ENCODE assay signal across 8 cellular contexts in the genomic region with DNA sequence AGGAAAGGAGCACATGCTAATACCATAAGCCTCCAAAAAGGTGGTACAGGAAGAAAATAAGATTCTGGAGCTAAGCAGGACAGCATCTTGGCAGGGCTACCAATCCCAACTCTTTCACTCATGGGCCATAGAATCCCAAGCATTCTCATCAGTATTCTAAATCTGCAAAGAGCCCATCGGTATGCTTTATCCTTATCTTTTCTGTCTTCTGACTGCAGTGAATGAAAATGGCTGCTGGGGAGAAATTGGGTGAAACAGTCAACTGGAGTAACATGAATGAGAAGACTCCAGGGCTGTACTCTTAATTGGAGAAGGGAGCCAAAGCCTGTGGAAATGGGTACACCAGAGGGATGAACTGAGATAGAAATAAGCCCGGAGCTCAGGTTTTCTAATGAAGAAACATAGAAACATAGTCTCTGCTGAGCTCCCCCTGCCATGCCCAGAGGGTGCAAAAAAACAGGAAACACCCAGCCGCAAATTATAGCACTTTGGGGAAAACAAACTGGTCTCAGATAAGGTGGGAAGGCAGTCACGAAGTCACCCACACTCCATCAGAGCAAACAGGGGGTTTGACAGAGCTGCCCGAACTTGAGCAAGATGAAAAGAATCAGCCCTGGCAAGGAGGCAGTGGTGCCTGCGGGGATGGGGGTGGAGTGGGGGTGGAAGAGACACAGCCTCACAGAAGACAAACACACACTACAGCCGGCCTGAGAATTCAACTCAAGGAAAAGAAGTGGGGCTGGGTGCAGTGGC. TPM values are rescaled to one million over a fixed set of nuclear protein-coding genes. Genes with fewer than 3 reads are reported as not detected.
DNase-seq lines count a peak whose midpoint lies in the region; ATAC-seq and TF ChIP-seq lines count a peak whose summit lies in the region.

No MANE protein-coding gene starts in this region.

- H3K9me3 Mint-ChIP-seq in activated CD4-positive, alpha-beta memory T cell treated with anti-CD3 and anti-CD28 coated beads for 36 hours, result no peaks in the 10 kb centered on the region
- H3K9me3 Mint-ChIP-seq in central memory CD8-positive, alpha-beta T cell, result peaks cover 10% of the 10 kb centered on the region

- intact Hi-C loops in activated CD4-positive, alpha-beta memory T cell treated with anti-CD3 and anti-CD28 coated beads for 36 hours (cut with micrococcal nuclease), result loop anchor here (2.0 to 5.0 kb wide), 2 partner anchors 45 to 154 kb away; a partner anchor contains a TSS
- intact Hi-C loops in Right ventricle myocardium inferior (cut with DNase I), result no loop called here

- no peak for TF ChIP-seq POLR2A in NB4 (IDR thresholded peaks at IDR 0.05; ENCODE audit: extremely low read depth, insufficient read length)

- H3K27me3 Mint-ChIP-seq in activated CD4-positive, alpha-beta memory T cell treated with anti-CD3 and anti-CD28 coated beads for 36 hours, result no peaks in the 10 kb centered on the region
- no peaks in the 10 kb centered on the region for H3K27me3 Mint-ChIP-seq in central memory CD8-positive, alpha-beta T cell

- H3K36me3 Mint-ChIP-seq in activated CD4-positive, alpha-beta memory T cell treated with anti-CD3 and anti-CD28 coated beads for 36 hours, result no peaks in the 10 kb centered on the region
- peaks cover 5% of the 10 kb centered on the region for H3K36me3 Mint-ChIP-seq in central memory CD8-positive, alpha-beta T cell (ENCODE audit: insufficient read depth)

- peak overlapping the region; percentile 83 for H3K27ac Mint-ChIP-seq in activated CD4-positive, alpha-beta memory T cell treated with anti-CD3 and anti-CD28 coated beads for 36 hours
- peak overlapping the region; percentile 90 for H3K27ac Mint-ChIP-seq in central memory CD8-positive, alpha-beta T cell (ENCODE audit: low read depth)

- no peak for TF ChIP-seq CTCF in NB4 (IDR thresholded peaks at IDR 0.05; ENCODE audit: low read depth, low read length)

- H3K4me3 ChIP-seq in NB4 (ENCODE audit: low read depth, low read length), result peak overlapping the region; percentile 6

- peak overlapping the region; percentile 45 for H3K4me3 Mint-ChIP-seq in activated CD4-positive, alpha-beta memory T cell treated with anti-CD3 and anti-CD28 coated beads for 36 hours
- peak overlapping the region; percentile 75 for H3K4me3 Mint-ChIP-seq in central memory CD8-positive, alpha-beta T cell

- ATAC-seq in central memory CD8-positive, alpha-beta T cell (replicated peaks; ENCODE audit: extremely low read depth, poor library complexity, severe bottlenecking), result peak; percentile 82
- no peak for ATAC-seq in Right ventricle myocardium inferior
- ATAC-seq in HG03342 (IDR thresholded peaks at IDR 0.05; ENCODE audit: unreplicated experiment), result no peak

- CTCF ChIA-PET in activated CD4-positive, alpha-beta memory T cell treated with anti-CD3 and anti-CD28 coated beads for 36 hours (lab: Charles Lee), result interaction anchor here (0.7 to 1.0 kb wide), 2 partner anchors 38 to 239 kb away, joined by 3 read pairs; no protein-coding TSS in a partner anchor

- H3K4me1 Mint-ChIP-seq in activated CD4-positive, alpha-beta memory T cell treated with anti-CD3 and anti-CD28 coated beads for 36 hours (ENCODE audit: low read depth), result peaks cover 53% of the 10 kb centered on the region
- peaks cover 63% of the 10 kb centered on the region for H3K4me1 Mint-ChIP-seq in central memory CD8-positive, alpha-beta T cell

- DNase-seq in NB4 (ENCODE audit: low read depth), result peak; percentile 85
- peak; percentile 45 for DNase-seq in activated CD4-positive, alpha-beta memory T cell treated with anti-CD3 and anti-CD28 coated beads for 36 hours
- peak; percentile 14 to 45 for DNase-seq in central memory CD8-positive, alpha-beta T cell (ENCODE audit: low spot score in 2 of 2)
- DNase-seq in stimulated activated CD8-positive, alpha-beta memory T cell treated with anti-CD3 and anti-CD28 coated beads, Interleukin-4, amount 100 ng/mL, for 48 hours, result peak; percentile 42
- DNase-seq in Right ventricle myocardium inferior (ENCODE audit: missing footprints), result no peak
- DNase-seq in GM19240 (ENCODE audit: insufficient read length, low spot score), result no peak
- DNase-seq in Kasumi-1 (lab: John Stamatoyannopoulos, UW), result no peak

- POLR2A ChIA-PET in activated CD4-positive, alpha-beta memory T cell treated with anti-CD3 and anti-CD28 coated beads for 36 hours (lab: Charles Lee), result interaction anchor here (0.5 to 1.9 kb wide), 2 partner anchors 30 to 1971 kb away, joined by 5 to 6 read pairs; no protein-coding TSS in a partner anchor

RNA-seq across cellular contexts. Expression of a gene that starts 35.4 kb away (rescaled TPM):
- total RNA-seq in activated CD4-positive, alpha-beta memory T cell treated with anti-CD3 and anti-CD28 coated beads for 36 hours, result 10 to 100 TPM; 17.9 to 18.2 TPM
- 6.4 TPM for total RNA-seq in Right ventricle myocardium inferior

Comparison
In these comparisons a context has a peak if more than half of its experiments do, and no peak if none do; other contexts are left out.
1. DNase-seq: peak in NB4 (single experiment), activated CD4-positive, alpha-beta memory T cell treated with anti-CD3 and anti-CD28 coated beads for 36 hours (single experiment), central memory CD8-positive, alpha-beta T cell (2 of 2) and stimulated activated CD8-positive, alpha-beta memory T cell treated with anti-CD3 and anti-CD28 coated beads, Interleukin-4, amount 100 ng/mL, for 48 hours (single experiment); none in Right ventricle myocardium inferior (single experiment), GM19240 (single experiment) and Kasumi-1 (0 of 2).